In genomic region chr22:23530106-23530505, GRCh38 we compare ENCODE assay signal across 1 cellular context.
TF ChIP-seq lines count a peak whose summit lies in the region.

No MANE protein-coding gene starts in this region.

TF ChIP-seq in HepG2, 621 proteins besides CTCF, POLR2A, EP300 and RAD21 (continued from another document):
- TF ChIP-seq ZFAT (CRISPR knock-in tag; conservative IDR thresholded peaks at IDR 0.05) (no peak), CBX5 (CRISPR knock-in tag; IDR thresholded peaks at IDR 0.05; ENCODE audit: borderline replicate concordance) (no peak), ZNF232 (CRISPR knock-in tag; IDR thresholded peaks at IDR 0.05; ENCODE audit: borderline replicate concordance) (no peak), HNRNPLL (IDR thresholded peaks at IDR 0.05; ENCODE audit: low read depth, low read length, poor library complexity, severe bottlenecking) (no peak), MZF1 (CRISPR knock-in tag; IDR thresholded peaks at IDR 0.05; ENCODE audit: borderline replicate concordance) (no peak), KAT7 (CRISPR knock-in tag; IDR thresholded peaks at IDR 0.05; ENCODE audit: borderline replicate concordance) (no peak), FOXP1 (IDR thresholded peaks at IDR 0.05) (no peak), FOXP1 (CRISPR knock-in tag; IDR thresholded peaks at IDR 0.05) (no peak)
